In genomic region chr11:113906038-113906437, GRCh38 we compare ENCODE assay signal across 1 cellular context.
TF ChIP-seq lines count a peak whose summit lies in the region.

No MANE protein-coding gene starts in this region.

TF ChIP-seq in HEK293, 187 proteins besides CTCF, POLR2A, EP300 and RAD21 (continued from another document):
- TF ChIP-seq ZNF501 (tag by site-specific recombination; IDR thresholded peaks at IDR 0.05) (peak; percentile 53; the same call in 1 of the 2 replicates), ZNF560 (tag by site-specific recombination; IDR thresholded peaks at IDR 0.05; ENCODE audit: borderline replicate concordance) (no peak), TSHZ1 (tag by site-specific recombination; IDR thresholded peaks at IDR 0.05; ENCODE audit: borderline replicate concordance) (peak; percentile 57; the same call in 1 of the 2 replicates), BCL11A (tag by site-specific recombination; IDR thresholded peaks at IDR 0.05; ENCODE audit: low read depth) (peak; percentile 83; the same call in 1 of the 2 replicates), ZNF132 (tag by site-specific recombination; IDR thresholded peaks at IDR 0.05; ENCODE audit: borderline replicate concordance) (no peak), ZBTB17 (tag by site-specific recombination; IDR thresholded peaks at IDR 0.05) (0 out of 2 replicates have a peak, but pooled peaks have one; percentile 43), ZNF362 (tag by site-specific recombination; IDR thresholded peaks at IDR 0.05) (no peak), ZNF610 (tag by site-specific recombination; IDR thresholded peaks at IDR 0.05; ENCODE audit: borderline replicate concordance) (no peak), ZNF146 (tag by site-specific recombination; IDR thresholded peaks at IDR 0.05) (0 out of 2 replicates have a peak, but pooled peaks have one; percentile 23), FEZF1 (tag by site-specific recombination; IDR thresholded peaks at IDR 0.05) (peak; percentile 86), BCL11B (tag by site-specific recombination; IDR thresholded peaks at IDR 0.05; ENCODE audit: low read depth) (no peak), ZNF184 (tag by site-specific recombination; IDR thresholded peaks at IDR 0.05) (peak; percentile 38; the same call in 1 of the 2 replicates), ZNF155 (tag by site-specific recombination; IDR thresholded peaks at IDR 0.05) (no peak), ZNF701 (tag by site-specific recombination; IDR thresholded peaks at IDR 0.05) (no peak), ZNF561 (tag by site-specific recombination; IDR thresholded peaks at IDR 0.05; ENCODE audit: borderline replicate concordance) (peak; percentile 75; the same call in 1 of the 2 replicates), ZNF10 (tag by site-specific recombination; IDR thresholded peaks at IDR 0.05) (peak; percentile 81), ZNF24 (tag by site-specific recombination; IDR thresholded peaks at IDR 0.05) (0 out of 2 replicates have a peak, but pooled peaks have one; percentile 47), ZNF629 (tag by site-specific recombination; IDR thresholded peaks at IDR 0.05) (peak; percentile 77), ZNF747 (tag by site-specific recombination; IDR thresholded peaks at IDR 0.05) (no peak), PRDM6 (tag by site-specific recombination; IDR thresholded peaks at IDR 0.05) (peak; percentile 98), ZNF366 (tag by site-specific recombination; conservative IDR thresholded peaks at IDR 0.05) (peak; percentile 66), ZNF510 (tag by site-specific recombination; IDR thresholded peaks at IDR 0.05; ENCODE audit: insufficient replicate concordance) (no peak), GFI1B (tag by site-specific recombination; IDR thresholded peaks at IDR 0.05) (peak; percentile 86), TCF7L2 (IDR thresholded peaks at IDR 0.05; ENCODE audit: borderline replicate concordance, low read depth, low read length) (peak; percentile 53; the same call in 1 of the 2 replicates), GLIS1 (tag by site-specific recombination; IDR thresholded peaks at IDR 0.05) (peak; percentile 69), TRIM28 (IDR thresholded peaks at IDR 0.05; ENCODE audit: borderline replicate concordance, low read length) (peak; percentile 77; the same call in 1 of the 2 replicates), ZNF843 (tag by site-specific recombination; IDR thresholded peaks at IDR 0.05) (peak; percentile 96), INSM2 (tag by site-specific recombination; IDR thresholded peaks at IDR 0.05) (peak; percentile 80)
- TF ChIP-seq, protein P1, sequence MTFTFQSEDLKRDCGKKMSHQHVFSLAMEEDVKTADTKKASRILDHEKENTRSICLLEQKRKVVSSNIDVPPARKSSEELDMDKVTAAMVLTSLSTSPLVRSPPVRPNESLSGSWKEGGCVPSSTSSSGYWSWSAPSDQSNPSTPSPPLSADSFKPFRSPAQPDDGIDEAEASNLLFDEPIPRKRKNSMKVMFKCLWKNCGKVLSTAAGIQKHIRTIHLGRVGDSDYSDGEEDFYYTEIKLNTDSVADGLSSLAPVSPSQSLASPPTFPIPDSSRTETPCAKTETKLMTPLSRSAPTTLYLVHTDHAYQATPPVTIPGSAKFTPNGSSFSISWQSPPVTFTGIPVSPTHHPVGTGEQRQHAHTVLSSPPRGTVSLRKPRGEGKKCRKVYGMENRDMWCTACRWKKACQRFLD (tag by site-specific recombination; IDR thresholded peaks at IDR 0.05): no peak
- TF ChIP-seq, protein P2, sequence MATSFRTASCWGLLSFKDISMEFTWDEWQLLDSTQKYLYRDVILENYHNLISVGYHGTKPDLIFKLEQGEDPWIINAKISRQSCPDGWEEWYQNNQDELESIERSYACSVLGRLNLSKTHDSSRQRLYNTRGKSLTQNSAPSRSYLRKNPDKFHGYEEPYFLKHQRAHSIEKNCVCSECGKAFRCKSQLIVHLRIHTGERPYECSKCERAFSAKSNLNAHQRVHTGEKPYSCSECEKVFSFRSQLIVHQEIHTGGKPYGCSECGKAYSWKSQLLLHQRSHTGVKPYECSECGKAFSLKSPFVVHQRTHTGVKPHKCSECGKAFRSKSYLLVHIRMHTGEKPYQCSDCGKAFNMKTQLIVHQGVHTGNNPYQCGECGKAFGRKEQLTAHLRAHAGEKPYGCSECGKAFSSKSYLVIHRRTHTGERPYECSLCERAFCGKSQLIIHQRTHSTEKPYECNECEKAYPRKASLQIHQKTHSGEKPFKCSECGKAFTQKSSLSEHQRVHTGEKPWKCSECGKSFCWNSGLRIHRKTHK (tag by site-specific recombination; IDR thresholded peaks at IDR 0.05): no peak
- TF ChIP-seq, protein P3, sequence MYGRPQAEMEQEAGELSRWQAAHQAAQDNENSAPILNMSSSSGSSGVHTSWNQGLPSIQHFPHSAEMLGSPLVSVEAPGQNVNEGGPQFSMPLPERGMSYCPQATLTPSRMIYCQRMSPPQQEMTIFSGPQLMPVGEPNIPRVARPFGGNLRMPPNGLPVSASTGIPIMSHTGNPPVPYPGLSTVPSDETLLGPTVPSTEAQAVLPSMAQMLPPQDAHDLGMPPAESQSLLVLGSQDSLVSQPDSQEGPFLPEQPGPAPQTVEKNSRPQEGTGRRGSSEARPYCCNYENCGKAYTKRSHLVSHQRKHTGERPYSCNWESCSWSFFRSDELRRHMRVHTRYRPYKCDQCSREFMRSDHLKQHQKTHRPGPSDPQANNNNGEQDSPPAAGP (tag by site-specific recombination; IDR thresholded peaks at IDR 0.05): 0 out of 2 replicates have a peak, but pooled peaks have one; percentile 19
- TF ChIP-seq, protein P4, sequence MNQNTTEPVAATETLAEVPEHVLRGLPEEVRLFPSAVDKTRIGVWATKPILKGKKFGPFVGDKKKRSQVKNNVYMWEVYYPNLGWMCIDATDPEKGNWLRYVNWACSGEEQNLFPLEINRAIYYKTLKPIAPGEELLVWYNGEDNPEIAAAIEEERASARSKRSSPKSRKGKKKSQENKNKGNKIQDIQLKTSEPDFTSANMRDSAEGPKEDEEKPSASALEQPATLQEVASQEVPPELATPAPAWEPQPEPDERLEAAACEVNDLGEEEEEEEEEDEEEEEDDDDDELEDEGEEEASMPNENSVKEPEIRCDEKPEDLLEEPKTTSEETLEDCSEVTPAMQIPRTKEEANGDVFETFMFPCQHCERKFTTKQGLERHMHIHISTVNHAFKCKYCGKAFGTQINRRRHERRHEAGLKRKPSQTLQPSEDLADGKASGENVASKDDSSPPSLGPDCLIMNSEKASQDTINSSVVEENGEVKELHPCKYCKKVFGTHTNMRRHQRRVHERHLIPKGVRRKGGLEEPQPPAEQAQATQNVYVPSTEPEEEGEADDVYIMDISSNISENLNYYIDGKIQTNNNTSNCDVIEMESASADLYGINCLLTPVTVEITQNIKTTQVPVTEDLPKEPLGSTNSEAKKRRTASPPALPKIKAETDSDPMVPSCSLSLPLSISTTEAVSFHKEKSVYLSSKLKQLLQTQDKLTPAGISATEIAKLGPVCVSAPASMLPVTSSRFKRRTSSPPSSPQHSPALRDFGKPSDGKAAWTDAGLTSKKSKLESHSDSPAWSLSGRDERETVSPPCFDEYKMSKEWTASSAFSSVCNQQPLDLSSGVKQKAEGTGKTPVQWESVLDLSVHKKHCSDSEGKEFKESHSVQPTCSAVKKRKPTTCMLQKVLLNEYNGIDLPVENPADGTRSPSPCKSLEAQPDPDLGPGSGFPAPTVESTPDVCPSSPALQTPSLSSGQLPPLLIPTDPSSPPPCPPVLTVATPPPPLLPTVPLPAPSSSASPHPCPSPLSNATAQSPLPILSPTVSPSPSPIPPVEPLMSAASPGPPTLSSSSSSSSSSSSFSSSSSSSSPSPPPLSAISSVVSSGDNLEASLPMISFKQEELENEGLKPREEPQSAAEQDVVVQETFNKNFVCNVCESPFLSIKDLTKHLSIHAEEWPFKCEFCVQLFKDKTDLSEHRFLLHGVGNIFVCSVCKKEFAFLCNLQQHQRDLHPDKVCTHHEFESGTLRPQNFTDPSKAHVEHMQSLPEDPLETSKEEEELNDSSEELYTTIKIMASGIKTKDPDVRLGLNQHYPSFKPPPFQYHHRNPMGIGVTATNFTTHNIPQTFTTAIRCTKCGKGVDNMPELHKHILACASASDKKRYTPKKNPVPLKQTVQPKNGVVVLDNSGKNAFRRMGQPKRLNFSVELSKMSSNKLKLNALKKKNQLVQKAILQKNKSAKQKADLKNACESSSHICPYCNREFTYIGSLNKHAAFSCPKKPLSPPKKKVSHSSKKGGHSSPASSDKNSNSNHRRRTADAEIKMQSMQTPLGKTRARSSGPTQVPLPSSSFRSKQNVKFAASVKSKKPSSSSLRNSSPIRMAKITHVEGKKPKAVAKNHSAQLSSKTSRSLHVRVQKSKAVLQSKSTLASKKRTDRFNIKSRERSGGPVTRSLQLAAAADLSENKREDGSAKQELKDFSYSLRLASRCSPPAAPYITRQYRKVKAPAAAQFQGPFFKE (tag by site-specific recombination; IDR thresholded peaks at IDR 0.05; ENCODE audit: borderline replicate concordance): no peak
